In the genomic region with DNA sequence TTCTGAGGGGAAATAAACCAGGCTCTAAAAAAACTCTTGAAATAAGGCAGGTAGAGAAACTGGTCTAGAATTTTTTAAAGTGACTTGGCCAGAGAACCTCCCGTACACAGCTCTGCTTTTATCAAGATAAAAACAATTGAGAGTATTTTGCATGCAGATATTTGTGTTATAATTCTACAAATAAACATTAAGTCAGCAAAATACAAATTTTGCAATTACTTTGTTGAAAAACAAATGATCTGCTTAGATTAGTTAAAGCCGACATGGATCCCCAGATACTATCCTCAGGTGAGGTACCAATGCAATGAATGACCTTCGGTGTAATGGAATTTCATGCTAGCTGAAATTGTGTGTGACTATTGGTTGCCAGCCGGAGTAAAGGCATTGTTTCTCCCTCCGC, we compare ENCODE assay signal across 18 cellular contexts.
"Had no signal": no experiment of that assay in that cellular context is flagged by ENCODE, and none has a peak within 500 bp of the region (broad histone marks: within the 10 kb centered on the region; RNA-seq: fewer than 3 reads in every experiment).

No MANE protein-coding gene starts in this region.

- FAIRE-seq: RCC 7860 had no signal

- DNase-seq: KBM-7, MV-4-11, NCI-H1048, NCI-H1105, NCI-H1436 treated with DMSO at 0.1 percent for 48 hours, NCI-H1694 treated with DMSO at 0.1 percent for 48 hours, NCI-H1930, NCI-H2081, NCI-H2107, NCI-H2227 treated with DMSO at 0.1 percent for 48 hours, NCI-H524, NCI-H526 treated with DMSO at 0.1 percent for 48 hours, NCI-H774, SHP77, T-helper 1 cell had no signal

- ATAC-seq: SK-N-SH treated with all-trans-retinoic acid at 6 μM for 48 hours had no signal

- H3K27ac ChIP-seq: RWPE1 had no signal
